2 cellular contexts compared by ENCODE assay signal in the genomic region with DNA sequence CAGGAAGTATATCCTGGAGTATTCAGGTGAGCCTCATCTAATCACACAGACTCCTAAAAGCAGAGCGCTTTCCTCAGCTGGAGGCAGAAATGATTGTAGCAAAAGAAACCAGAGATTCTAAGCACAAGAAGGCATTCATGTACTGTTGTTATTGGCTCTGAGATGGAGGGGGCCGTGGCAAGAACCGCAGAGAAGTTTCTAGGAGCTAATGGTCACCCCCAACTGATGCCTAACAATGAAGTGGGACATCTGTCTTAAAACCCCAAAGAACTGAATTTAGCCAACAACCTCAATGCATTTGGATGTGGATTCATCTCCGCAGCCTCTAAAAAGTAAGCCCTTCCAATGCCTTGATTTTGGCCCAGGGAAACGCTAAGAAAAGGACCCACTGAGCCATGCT.
TF ChIP-seq lines count a peak whose summit lies in the region.

No MANE protein-coding gene starts in this region.

TF ChIP-seq in GM23338, 12 proteins besides CTCF, POLR2A, EP300 and RAD21 (continued from another document):
- TF ChIP-seq, protein P1, sequence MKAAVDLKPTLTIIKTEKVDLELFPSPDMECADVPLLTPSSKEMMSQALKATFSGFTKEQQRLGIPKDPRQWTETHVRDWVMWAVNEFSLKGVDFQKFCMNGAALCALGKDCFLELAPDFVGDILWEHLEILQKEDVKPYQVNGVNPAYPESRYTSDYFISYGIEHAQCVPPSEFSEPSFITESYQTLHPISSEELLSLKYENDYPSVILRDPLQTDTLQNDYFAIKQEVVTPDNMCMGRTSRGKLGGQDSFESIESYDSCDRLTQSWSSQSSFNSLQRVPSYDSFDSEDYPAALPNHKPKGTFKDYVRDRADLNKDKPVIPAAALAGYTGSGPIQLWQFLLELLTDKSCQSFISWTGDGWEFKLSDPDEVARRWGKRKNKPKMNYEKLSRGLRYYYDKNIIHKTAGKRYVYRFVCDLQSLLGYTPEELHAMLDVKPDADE (IDR thresholded peaks at IDR 0.05) = no peak
- TF ChIP-seq POLR2AphosphoS5 (IDR thresholded peaks at IDR 0.05; ENCODE audit: low read depth) (no peak), EZH2phosphoT487 (IDR thresholded peaks at IDR 0.05; ENCODE audit: unreplicated experiment) (no peak), STAT1 (IDR thresholded peaks at IDR 0.05; ENCODE audit: unreplicated experiment) (no peak), ZNF331 (CRISPR knock-in tag; IDR thresholded peaks at IDR 0.05; ENCODE audit: low read depth) (no peak), EZH2 (IDR thresholded peaks at IDR 0.05; ENCODE audit: low read depth, unreplicated experiment) (no peak), NANOG (IDR thresholded peaks at IDR 0.05; ENCODE audit: borderline replicate concordance) (no peak), JUNB (IDR thresholded peaks at IDR 0.05; ENCODE audit: unreplicated experiment) (no peak), ZNF114 (CRISPR knock-in tag; IDR thresholded peaks at IDR 0.05) (no peak), CREB1 (CRISPR knock-in tag; IDR thresholded peaks at IDR 0.05; ENCODE audit: low read depth) (no peak)
- TF ChIP-seq, protein P2, sequence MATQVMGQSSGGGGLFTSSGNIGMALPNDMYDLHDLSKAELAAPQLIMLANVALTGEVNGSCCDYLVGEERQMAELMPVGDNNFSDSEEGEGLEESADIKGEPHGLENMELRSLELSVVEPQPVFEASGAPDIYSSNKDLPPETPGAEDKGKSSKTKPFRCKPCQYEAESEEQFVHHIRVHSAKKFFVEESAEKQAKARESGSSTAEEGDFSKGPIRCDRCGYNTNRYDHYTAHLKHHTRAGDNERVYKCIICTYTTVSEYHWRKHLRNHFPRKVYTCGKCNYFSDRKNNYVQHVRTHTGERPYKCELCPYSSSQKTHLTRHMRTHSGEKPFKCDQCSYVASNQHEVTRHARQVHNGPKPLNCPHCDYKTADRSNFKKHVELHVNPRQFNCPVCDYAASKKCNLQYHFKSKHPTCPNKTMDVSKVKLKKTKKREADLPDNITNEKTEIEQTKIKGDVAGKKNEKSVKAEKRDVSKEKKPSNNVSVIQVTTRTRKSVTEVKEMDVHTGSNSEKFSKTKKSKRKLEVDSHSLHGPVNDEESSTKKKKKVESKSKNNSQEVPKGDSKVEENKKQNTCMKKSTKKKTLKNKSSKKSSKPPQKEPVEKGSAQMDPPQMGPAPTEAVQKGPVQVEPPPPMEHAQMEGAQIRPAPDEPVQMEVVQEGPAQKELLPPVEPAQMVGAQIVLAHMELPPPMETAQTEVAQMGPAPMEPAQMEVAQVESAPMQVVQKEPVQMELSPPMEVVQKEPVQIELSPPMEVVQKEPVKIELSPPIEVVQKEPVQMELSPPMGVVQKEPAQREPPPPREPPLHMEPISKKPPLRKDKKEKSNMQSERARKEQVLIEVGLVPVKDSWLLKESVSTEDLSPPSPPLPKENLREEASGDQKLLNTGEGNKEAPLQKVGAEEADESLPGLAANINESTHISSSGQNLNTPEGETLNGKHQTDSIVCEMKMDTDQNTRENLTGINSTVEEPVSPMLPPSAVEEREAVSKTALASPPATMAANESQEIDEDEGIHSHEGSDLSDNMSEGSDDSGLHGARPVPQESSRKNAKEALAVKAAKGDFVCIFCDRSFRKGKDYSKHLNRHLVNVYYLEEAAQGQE (IDR thresholded peaks at IDR 0.05; ENCODE audit: unreplicated experiment) = no peak

TF ChIP-seq in WTC11, 78 proteins besides CTCF, POLR2A, EP300 and RAD21 (continued from another document and continues in another):
- TF ChIP-seq, protein P3, sequence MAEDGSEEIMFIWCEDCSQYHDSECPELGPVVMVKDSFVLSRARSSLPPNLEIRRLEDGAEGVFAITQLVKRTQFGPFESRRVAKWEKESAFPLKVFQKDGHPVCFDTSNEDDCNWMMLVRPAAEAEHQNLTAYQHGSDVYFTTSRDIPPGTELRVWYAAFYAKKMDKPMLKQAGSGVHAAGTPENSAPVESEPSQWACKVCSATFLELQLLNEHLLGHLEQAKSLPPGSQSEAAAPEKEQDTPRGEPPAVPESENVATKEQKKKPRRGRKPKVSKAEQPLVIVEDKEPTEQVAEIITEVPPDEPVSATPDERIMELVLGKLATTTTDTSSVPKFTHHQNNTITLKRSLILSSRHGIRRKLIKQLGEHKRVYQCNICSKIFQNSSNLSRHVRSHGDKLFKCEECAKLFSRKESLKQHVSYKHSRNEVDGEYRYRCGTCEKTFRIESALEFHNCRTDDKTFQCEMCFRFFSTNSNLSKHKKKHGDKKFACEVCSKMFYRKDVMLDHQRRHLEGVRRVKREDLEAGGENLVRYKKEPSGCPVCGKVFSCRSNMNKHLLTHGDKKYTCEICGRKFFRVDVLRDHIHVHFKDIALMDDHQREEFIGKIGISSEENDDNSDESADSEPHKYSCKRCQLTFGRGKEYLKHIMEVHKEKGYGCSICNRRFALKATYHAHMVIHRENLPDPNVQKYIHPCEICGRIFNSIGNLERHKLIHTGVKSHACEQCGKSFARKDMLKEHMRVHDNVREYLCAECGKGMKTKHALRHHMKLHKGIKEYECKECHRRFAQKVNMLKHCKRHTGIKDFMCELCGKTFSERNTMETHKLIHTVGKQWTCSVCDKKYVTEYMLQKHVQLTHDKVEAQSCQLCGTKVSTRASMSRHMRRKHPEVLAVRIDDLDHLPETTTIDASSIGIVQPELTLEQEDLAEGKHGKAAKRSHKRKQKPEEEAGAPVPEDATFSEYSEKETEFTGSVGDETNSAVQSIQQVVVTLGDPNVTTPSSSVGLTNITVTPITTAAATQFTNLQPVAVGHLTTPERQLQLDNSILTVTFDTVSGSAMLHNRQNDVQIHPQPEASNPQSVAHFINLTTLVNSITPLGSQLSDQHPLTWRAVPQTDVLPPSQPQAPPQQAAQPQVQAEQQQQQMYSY (CRISPR knock-in tag; IDR thresholded peaks at IDR 0.05) = no peak
- TF ChIP-seq NR1H2 (CRISPR knock-in tag; IDR thresholded peaks at IDR 0.05) (no peak), GTF2I (CRISPR knock-in tag; conservative IDR thresholded peaks at IDR 0.05) (no peak), ZNF423 (CRISPR knock-in tag; IDR thresholded peaks at IDR 0.05) (no peak), MYBL2 (CRISPR knock-in tag; IDR thresholded peaks at IDR 0.05) (no peak), ATF1 (CRISPR knock-in tag; IDR thresholded peaks at IDR 0.05) (no peak), ZNF671 (CRISPR knock-in tag; IDR thresholded peaks at IDR 0.05) (no peak)
- TF ChIP-seq, protein P4, sequence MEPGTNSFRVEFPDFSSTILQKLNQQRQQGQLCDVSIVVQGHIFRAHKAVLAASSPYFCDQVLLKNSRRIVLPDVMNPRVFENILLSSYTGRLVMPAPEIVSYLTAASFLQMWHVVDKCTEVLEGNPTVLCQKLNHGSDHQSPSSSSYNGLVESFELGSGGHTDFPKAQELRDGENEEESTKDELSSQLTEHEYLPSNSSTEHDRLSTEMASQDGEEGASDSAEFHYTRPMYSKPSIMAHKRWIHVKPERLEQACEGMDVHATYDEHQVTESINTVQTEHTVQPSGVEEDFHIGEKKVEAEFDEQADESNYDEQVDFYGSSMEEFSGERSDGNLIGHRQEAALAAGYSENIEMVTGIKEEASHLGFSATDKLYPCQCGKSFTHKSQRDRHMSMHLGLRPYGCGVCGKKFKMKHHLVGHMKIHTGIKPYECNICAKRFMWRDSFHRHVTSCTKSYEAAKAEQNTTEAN (CRISPR knock-in tag; IDR thresholded peaks at IDR 0.05) = no peak
- TF ChIP-seq, protein P5, sequence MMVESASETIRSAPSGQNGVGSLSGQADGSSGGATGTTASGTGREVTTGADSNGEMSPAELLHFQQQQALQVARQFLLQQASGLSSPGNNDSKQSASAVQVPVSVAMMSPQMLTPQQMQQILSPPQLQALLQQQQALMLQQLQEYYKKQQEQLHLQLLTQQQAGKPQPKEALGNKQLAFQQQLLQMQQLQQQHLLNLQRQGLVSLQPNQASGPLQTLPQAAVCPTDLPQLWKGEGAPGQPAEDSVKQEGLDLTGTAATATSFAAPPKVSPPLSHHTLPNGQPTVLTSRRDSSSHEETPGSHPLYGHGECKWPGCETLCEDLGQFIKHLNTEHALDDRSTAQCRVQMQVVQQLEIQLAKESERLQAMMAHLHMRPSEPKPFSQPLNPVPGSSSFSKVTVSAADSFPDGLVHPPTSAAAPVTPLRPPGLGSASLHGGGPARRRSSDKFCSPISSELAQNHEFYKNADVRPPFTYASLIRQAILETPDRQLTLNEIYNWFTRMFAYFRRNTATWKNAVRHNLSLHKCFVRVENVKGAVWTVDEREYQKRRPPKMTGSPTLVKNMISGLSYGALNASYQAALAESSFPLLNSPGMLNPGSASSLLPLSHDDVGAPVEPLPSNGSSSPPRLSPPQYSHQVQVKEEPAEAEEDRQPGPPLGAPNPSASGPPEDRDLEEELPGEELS (CRISPR knock-in tag; IDR thresholded peaks at IDR 0.05) = no peak
- TF ChIP-seq, protein P6, sequence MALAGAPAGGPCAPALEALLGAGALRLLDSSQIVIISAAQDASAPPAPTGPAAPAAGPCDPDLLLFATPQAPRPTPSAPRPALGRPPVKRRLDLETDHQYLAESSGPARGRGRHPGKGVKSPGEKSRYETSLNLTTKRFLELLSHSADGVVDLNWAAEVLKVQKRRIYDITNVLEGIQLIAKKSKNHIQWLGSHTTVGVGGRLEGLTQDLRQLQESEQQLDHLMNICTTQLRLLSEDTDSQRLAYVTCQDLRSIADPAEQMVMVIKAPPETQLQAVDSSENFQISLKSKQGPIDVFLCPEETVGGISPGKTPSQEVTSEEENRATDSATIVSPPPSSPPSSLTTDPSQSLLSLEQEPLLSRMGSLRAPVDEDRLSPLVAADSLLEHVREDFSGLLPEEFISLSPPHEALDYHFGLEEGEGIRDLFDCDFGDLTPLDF (CRISPR knock-in tag; IDR thresholded peaks at IDR 0.05) = no peak
- TF ChIP-seq, protein P7, sequence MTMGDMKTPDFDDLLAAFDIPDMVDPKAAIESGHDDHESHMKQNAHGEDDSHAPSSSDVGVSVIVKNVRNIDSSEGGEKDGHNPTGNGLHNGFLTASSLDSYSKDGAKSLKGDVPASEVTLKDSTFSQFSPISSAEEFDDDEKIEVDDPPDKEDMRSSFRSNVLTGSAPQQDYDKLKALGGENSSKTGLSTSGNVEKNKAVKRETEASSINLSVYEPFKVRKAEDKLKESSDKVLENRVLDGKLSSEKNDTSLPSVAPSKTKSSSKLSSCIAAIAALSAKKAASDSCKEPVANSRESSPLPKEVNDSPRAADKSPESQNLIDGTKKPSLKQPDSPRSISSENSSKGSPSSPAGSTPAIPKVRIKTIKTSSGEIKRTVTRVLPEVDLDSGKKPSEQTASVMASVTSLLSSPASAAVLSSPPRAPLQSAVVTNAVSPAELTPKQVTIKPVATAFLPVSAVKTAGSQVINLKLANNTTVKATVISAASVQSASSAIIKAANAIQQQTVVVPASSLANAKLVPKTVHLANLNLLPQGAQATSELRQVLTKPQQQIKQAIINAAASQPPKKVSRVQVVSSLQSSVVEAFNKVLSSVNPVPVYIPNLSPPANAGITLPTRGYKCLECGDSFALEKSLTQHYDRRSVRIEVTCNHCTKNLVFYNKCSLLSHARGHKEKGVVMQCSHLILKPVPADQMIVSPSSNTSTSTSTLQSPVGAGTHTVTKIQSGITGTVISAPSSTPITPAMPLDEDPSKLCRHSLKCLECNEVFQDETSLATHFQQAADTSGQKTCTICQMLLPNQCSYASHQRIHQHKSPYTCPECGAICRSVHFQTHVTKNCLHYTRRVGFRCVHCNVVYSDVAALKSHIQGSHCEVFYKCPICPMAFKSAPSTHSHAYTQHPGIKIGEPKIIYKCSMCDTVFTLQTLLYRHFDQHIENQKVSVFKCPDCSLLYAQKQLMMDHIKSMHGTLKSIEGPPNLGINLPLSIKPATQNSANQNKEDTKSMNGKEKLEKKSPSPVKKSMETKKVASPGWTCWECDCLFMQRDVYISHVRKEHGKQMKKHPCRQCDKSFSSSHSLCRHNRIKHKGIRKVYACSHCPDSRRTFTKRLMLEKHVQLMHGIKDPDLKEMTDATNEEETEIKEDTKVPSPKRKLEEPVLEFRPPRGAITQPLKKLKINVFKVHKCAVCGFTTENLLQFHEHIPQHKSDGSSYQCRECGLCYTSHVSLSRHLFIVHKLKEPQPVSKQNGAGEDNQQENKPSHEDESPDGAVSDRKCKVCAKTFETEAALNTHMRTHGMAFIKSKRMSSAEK (CRISPR knock-in tag; IDR thresholded peaks at IDR 0.05; ENCODE audit: borderline replicate concordance) = no peak
- TF ChIP-seq, protein P8, sequence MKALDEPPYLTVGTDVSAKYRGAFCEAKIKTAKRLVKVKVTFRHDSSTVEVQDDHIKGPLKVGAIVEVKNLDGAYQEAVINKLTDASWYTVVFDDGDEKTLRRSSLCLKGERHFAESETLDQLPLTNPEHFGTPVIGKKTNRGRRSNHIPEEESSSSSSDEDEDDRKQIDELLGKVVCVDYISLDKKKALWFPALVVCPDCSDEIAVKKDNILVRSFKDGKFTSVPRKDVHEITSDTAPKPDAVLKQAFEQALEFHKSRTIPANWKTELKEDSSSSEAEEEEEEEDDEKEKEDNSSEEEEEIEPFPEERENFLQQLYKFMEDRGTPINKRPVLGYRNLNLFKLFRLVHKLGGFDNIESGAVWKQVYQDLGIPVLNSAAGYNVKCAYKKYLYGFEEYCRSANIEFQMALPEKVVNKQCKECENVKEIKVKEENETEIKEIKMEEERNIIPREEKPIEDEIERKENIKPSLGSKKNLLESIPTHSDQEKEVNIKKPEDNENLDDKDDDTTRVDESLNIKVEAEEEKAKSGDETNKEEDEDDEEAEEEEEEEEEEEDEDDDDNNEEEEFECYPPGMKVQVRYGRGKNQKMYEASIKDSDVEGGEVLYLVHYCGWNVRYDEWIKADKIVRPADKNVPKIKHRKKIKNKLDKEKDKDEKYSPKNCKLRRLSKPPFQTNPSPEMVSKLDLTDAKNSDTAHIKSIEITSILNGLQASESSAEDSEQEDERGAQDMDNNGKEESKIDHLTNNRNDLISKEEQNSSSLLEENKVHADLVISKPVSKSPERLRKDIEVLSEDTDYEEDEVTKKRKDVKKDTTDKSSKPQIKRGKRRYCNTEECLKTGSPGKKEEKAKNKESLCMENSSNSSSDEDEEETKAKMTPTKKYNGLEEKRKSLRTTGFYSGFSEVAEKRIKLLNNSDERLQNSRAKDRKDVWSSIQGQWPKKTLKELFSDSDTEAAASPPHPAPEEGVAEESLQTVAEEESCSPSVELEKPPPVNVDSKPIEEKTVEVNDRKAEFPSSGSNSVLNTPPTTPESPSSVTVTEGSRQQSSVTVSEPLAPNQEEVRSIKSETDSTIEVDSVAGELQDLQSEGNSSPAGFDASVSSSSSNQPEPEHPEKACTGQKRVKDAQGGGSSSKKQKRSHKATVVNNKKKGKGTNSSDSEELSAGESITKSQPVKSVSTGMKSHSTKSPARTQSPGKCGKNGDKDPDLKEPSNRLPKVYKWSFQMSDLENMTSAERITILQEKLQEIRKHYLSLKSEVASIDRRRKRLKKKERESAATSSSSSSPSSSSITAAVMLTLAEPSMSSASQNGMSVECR (CRISPR knock-in tag; IDR thresholded peaks at IDR 0.05; ENCODE audit: borderline replicate concordance) = no peak
- TF ChIP-seq, protein P9, sequence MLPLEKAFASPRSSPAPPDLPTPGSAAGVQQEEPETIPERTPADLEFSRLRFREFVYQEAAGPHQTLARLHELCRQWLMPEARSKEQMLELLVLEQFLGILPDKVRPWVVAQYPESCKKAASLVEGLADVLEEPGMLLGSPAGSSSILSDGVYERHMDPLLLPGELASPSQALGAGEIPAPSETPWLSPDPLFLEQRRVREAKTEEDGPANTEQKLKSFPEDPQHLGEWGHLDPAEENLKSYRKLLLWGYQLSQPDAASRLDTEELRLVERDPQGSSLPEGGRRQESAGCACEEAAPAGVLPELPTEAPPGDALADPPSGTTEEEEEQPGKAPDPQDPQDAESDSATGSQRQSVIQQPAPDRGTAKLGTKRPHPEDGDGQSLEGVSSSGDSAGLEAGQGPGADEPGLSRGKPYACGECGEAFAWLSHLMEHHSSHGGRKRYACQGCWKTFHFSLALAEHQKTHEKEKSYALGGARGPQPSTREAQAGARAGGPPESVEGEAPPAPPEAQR (CRISPR knock-in tag; IDR thresholded peaks at IDR 0.05) = no peak
